15 cellular contexts compared by ENCODE assay signal in the genomic region with DNA sequence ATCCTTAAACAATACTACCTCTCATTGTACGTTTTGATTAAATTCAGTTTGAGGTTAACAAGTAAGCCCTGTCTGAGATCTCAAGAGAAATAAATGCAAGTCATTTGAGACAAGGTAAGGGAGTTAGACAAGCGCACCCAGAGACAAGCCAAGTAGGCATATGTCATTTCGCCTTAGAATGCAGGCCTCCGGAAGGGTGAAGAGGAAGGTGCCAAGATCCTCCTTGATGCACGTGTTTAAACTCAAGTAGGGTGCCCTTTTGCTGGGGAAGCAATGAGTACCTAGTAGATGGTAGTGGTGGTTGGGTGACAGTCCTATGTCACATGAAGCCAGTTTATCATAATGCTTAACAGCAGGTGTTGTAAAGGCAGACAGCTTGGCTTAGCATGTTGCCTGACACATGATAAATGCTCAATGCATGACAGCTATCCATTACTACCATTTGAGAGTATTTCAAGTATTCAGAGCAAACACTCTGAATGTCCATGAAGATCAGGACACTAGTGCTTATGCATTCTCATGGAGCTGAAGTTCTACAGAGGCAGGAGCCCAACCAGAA.
DNase-seq lines count a peak whose midpoint lies in the region; ATAC-seq, FAIRE-seq and TF ChIP-seq lines count a peak whose summit lies in the region.
"Had no signal": no experiment of that assay in that cellular context is flagged by ENCODE, and none has a peak within 500 bp of the region (broad histone marks: within the 10 kb centered on the region; RNA-seq: fewer than 3 reads in every experiment).

No MANE protein-coding gene starts in this region.

- H4K91ac ChIP-seq in mesenchymal stem cell (ENCODE audit: low read length): no peak overlapping the region

- H3K23ac ChIP-seq in mesenchymal stem cell (ENCODE audit: low read length in 2 of 2): no peak overlapping the region

- H3K4ac ChIP-seq in mesenchymal stem cell (ENCODE audit: low read depth in 1 of 2, low read length in 2 of 2): no peak overlapping the region

- ATAC-seq in GM19351 (IDR thresholded peaks at IDR 0.05; ENCODE audit: unreplicated experiment): peak; percentile 4
- peak; percentile 4 for ATAC-seq in HG03095 (IDR thresholded peaks at IDR 0.05; ENCODE audit: unreplicated experiment)
- ATAC-seq: activated T-helper 17 cell treated with anti-CD3 and anti-CD28 coated beads, Interleukin-2, amount 50 U/mL, for 72 hours; mucosa of descending colon had no signal

- FAIRE-seq in GM12892 (lab: Jason Lieb, UNC): peak; percentile 71

- H3K4me2 ChIP-seq in mesenchymal stem cell (ENCODE audit: low read length, poor library complexity, severe bottlenecking): no peak overlapping the region
- H3K4me2 ChIP-seq: hepatocyte had no signal

- H2AK5ac ChIP-seq in mesenchymal stem cell (ENCODE audit: low read length, severe bottlenecking): no peak overlapping the region

- peaks cover 5% of the 10 kb centered on the region for H3K4me1 ChIP-seq in mesenchymal stem cell (ENCODE audit: control insufficient read depth, insufficient read depth, low read depth, low read length)
- H3K4me1 ChIP-seq: Caco-2 had no signal

- no peaks in the 10 kb centered on the region for H3K36me3 ChIP-seq in mesenchymal stem cell (ENCODE audit: control insufficient read depth in 1 of 2, insufficient read depth in 2 of 2, low read depth in 1 of 2, low read length in 2 of 2)
- H3K36me3 ChIP-seq: MG63 had no signal

- H3K4me3 ChIP-seq in mesenchymal stem cell (ENCODE audit: insufficient read depth in 1 of 2, low read depth in 1 of 2, low read length in 2 of 2) (no peak overlapping the region), foreskin fibroblast (ENCODE audit: low read depth in 1 of 2, low read length in 2 of 2) (no peak overlapping the region)
- H3K4me3 ChIP-seq: hepatocyte, MG63, mucosa of descending colon had no signal

- no peaks in the 10 kb centered on the region for H3K9me3 ChIP-seq in mesenchymal stem cell (ENCODE audit: control insufficient read depth, low read length)
- H3K9me3 ChIP-seq: Caco-2, MG63, mucosa of descending colon had no signal

- WGBS in mesenchymal stem cell: 83% methylated on average over 5 of the region's 5 CpGs

- DNase-seq in GM12892 (ENCODE audit: insufficient read length): no peak
- DNase-seq in NCI-H69 (lab: John Stamatoyannopoulos, UW): peak; percentile 41
- no peak for DNase-seq in mesenchymal stem cell
- DNase-seq in foreskin fibroblast: no peak
- DNase-seq in occipital lobe (lab: John Stamatoyannopoulos, UW): no peak
- no peak for DNase-seq in NCI-H446 (lab: John Stamatoyannopoulos, UW)
- DNase-seq: activated CD4-positive, alpha-beta memory T cell treated with anti-CD3 and anti-CD28 coated beads, Interleukin-2, amount 10 ng/mL, durations not matched to agents 7 days and 5 days; Caco-2; kidney glomerular epithelial cell had no signal

- H2BK15ac ChIP-seq in mesenchymal stem cell (ENCODE audit: low read depth, poor library complexity, severe bottlenecking): no peak overlapping the region

- no peaks in the 10 kb centered on the region for H3K79me1 ChIP-seq in mesenchymal stem cell (replicated peaks; ENCODE audit: low read length, poor library complexity, severe bottlenecking)

- no peak overlapping the region for H2BK5ac ChIP-seq in mesenchymal stem cell (ENCODE audit: low read depth, low read length, poor library complexity, severe bottlenecking)

- TF ChIP-seq POLR2A in GM12892 (IDR thresholded peaks at IDR 0.05; ENCODE audit: low read depth, low read length): no peak

- no peak overlapping the region for H2AFZ ChIP-seq in mesenchymal stem cell (ENCODE audit: low read depth, low read length)
- H2AFZ ChIP-seq: hepatocyte had no signal

- H3K18ac ChIP-seq in mesenchymal stem cell (ENCODE audit: low read depth in 1 of 2, low read length in 2 of 2): no peak overlapping the region

- no peaks in the 10 kb centered on the region for H3K27me3 ChIP-seq in mesenchymal stem cell (ENCODE audit: control insufficient read depth in 1 of 2, insufficient read depth in 1 of 2, low read length in 2 of 2)
- H3K27me3 ChIP-seq: hepatocyte, MG63 had no signal

- TF ChIP-seq CTCF in foreskin fibroblast (IDR thresholded peaks at IDR 0.05; ENCODE audit: low read depth, low read length): no peak

- no peak overlapping the region for H3K14ac ChIP-seq in mesenchymal stem cell (ENCODE audit: low read length in 2 of 2)

- H3K9ac ChIP-seq in mesenchymal stem cell (ENCODE audit: low read length): no peak overlapping the region

- H3K27ac ChIP-seq in mesenchymal stem cell (ENCODE audit: low read length, poor library complexity, severe bottlenecking): no peak overlapping the region
- H3K27ac ChIP-seq: hepatocyte had no signal

- H4K8ac ChIP-seq in mesenchymal stem cell (ENCODE audit: low read length): no peak overlapping the region

- H2BK12ac ChIP-seq in mesenchymal stem cell (ENCODE audit: low read length in 2 of 2): no peak overlapping the region

- H2BK120ac ChIP-seq in mesenchymal stem cell (ENCODE audit: low read depth, low read length): no peak overlapping the region
